Comparison of ENCODE assay signal across 8 cellular contexts in the genomic region with DNA sequence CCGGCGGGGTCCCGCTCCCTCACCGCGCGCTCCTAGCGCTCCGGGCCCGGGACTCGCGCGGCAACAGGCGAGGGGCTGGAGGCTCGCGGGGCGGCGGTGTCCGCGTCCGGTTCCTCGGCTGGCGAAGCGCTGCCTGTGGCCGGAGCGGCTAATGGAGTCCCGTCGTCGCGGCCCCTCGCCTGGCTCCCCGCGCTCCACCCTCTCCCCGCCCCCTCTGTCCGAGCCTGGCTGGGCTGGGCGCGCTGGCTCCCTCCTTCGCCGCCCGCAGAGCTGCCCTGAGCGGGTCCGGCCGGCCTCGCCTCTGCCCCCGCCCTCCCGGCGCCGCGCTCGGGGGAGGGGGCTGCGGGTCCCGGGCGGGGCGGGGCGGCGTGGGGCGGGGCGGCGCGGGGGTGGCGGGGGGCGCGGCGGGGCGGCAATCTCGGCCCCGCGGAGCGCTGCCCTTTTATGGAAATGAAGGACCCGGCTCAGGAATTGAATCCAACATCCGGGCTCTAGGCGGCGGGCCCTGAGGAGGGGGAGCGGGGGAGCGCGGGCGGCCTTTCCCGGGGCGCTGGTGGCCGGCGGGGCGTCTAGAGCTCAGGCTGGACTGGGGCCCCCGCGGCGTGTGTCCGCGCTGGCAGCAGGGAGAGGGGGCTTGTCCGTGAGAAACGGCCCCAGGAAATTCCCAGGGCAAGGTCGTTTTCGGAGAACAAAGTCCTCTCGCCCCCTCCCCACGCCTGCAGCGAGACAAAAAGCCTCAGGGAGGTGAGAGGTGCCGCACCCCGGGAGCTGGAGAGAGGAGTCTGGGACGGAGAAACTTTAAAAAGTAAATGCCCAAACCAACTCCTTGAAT. TPM values are rescaled to one million over a fixed set of nuclear protein-coding genes. Genes with fewer than 3 reads are reported as not detected.
A peak's percentile ranks its signal among the peaks of the same experiment; 100 is the strongest.
DNase-seq lines count a peak whose midpoint lies in the region; ATAC-seq and TF ChIP-seq lines count a peak whose summit lies in the region.

A gene with protein sequence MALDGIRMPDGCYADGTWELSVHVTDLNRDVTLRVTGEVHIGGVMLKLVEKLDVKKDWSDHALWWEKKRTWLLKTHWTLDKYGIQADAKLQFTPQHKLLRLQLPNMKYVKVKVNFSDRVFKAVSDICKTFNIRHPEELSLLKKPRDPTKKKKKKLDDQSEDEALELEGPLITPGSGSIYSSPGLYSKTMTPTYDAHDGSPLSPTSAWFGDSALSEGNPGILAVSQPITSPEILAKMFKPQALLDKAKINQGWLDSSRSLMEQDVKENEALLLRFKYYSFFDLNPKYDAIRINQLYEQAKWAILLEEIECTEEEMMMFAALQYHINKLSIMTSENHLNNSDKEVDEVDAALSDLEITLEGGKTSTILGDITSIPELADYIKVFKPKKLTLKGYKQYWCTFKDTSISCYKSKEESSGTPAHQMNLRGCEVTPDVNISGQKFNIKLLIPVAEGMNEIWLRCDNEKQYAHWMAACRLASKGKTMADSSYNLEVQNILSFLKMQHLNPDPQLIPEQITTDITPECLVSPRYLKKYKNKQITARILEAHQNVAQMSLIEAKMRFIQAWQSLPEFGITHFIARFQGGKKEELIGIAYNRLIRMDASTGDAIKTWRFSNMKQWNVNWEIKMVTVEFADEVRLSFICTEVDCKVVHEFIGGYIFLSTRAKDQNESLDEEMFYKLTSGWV (minus strand): TSS at position 153 of the 832 bp plus-strand sequence. CDS start 482 bp downstream, outside the sequence.

- H3F3A ChIP-seq in SK-N-SH (replicated peaks; ENCODE audit: insufficient read depth), result peaks cover 3% of the 10 kb centered on the region

- H3K27ac ChIP-seq in SK-N-SH (ENCODE audit: low read depth in 2 of 2, low read length in 1 of 2), result peak within 1 kb of the TSS; percentile 95 to 98
- H3K27ac ChIP-seq in iPS-20b (ENCODE audit: low read length), result peak within 1 kb of the TSS; percentile 77

- H3K4me2 ChIP-seq in SK-N-SH, result peak within 1 kb of the TSS; percentile 89

- POLR2A ChIA-PET in SK-N-SH (lab: Yijun Ruan, JAX), result interaction anchor here (0.7 to 1.9 kb wide), 7 partner anchors 31 to 201 kb away, joined by 3 to 8 read pairs (median 4); a partner anchor contains a TSS

- H4K20me1 ChIP-seq in SK-N-SH (ENCODE audit: insufficient read depth), result peaks cover 40% of the 10 kb centered on the region

- H3K4me1 ChIP-seq in SK-N-SH (ENCODE audit: control insufficient read depth in 1 of 2, insufficient read depth in 2 of 2, low read depth in 1 of 2, low read length in 1 of 2) (peaks cover 8 to 22% of the 10 kb centered on the region in 2 experiments), iPS-20b (ENCODE audit: insufficient read depth, low read length) (peaks cover 43% of the 10 kb centered on the region)

- no peak for TF ChIP-seq RAD21 in SK-N-SH (IDR thresholded peaks at IDR 0.05; ENCODE audit: low read length)

- H3K36me3 ChIP-seq in SK-N-SH (replicated peaks in 1 of 2; ENCODE audit: control insufficient read depth in 1 of 2, insufficient read depth in 2 of 2, low read length in 1 of 2) (peaks cover 0 to 15% of the 10 kb centered on the region in 2 experiments), iPS-20b (ENCODE audit: insufficient read depth, low read depth, low read length) (peaks cover 20% of the 10 kb centered on the region)

- H3K79me2 ChIP-seq in SK-N-SH (ENCODE audit: insufficient read depth), result peaks cover 58% of the 10 kb centered on the region

- no peaks in the 10 kb centered on the region for H3K9me2 ChIP-seq in SK-N-SH

- TF ChIP-seq CTCF in AG10803 (conservative IDR thresholded peaks at IDR 0.05; ENCODE audit: low read length) (no peak), SK-N-SH (IDR thresholded peaks at IDR 0.05) (no peak)

- H3K9me3 ChIP-seq in SK-N-SH (no peaks in the 10 kb centered on the region), iPS-20b (ENCODE audit: insufficient read depth, low read depth, low read length) (no peaks in the 10 kb centered on the region)

- H3K4me3 ChIP-seq in AG10803 (ENCODE audit: low read length), result peak within 1 kb of the TSS; percentile 98
- H3K4me3 ChIP-seq in SK-N-SH (ENCODE audit: low read depth in 2 of 2, low read length in 1 of 2), result peak within 1 kb of the TSS; percentile 95 to 96
- H3K4me3 ChIP-seq in iPS-20b (ENCODE audit: low read length), result peak within 1 kb of the TSS; percentile 99

- peak within 1 kb of the TSS; percentile 81 for H2AFZ ChIP-seq in SK-N-SH (ENCODE audit: low read depth)

- H3K9ac ChIP-seq in SK-N-SH (peak within 1 kb of the TSS; percentile 95), iPS-20b (ENCODE audit: low read depth, low read length) (peak within 1 kb of the TSS; percentile 94)

- CTCF ChIA-PET in SK-N-SH (lab: Yijun Ruan, JAX), result interaction anchor here (0.7 to 2.7 kb wide), 7 partner anchors 11 to 221 kb away, joined by 3 to 27 read pairs (median 6); a partner anchor contains a TSS

- ATAC-seq in GM19023 (IDR thresholded peaks at IDR 0.05; ENCODE audit: unreplicated experiment) (peak; percentile 60), sciatic nerve (peak; percentile 93), GM19455 (IDR thresholded peaks at IDR 0.05; ENCODE audit: unreplicated experiment) (no peak)

- DNase-seq in AG10803 (ENCODE audit: low read depth), result peak; percentile 84
- peak; percentile 83 for DNase-seq in LoVo (ENCODE audit: low spot score)
- peak; percentile 98 for DNase-seq in SK-N-SH
- peak; percentile 15 for DNase-seq in central memory CD4-positive, alpha-beta T cell
- DNase-seq in sciatic nerve (ENCODE audit: low spot score), result peak; percentile 92

- TF ChIP-seq EP300 in SK-N-SH (IDR thresholded peaks at IDR 0.05; ENCODE audit: borderline replicate concordance in 1 of 2, low read depth in 1 of 2, low read length in 1 of 2), result 0 out of 4 replicates have a peak, but pooled peaks of 1 of the 2 experiments have one; percentile 26

- intact Hi-C loops in sciatic nerve (cut with DNase I), result no loop called here

- H3K27me3 ChIP-seq in SK-N-SH (ENCODE audit: insufficient read depth), result no peaks in the 10 kb centered on the region
- H3K27me3 ChIP-seq in iPS-20b (ENCODE audit: insufficient read depth, low read length), result no peaks in the 10 kb centered on the region

- 0% methylated on average over 9 of the region's 96 CpGs for WGBS in SK-N-SH (ENCODE audit: low lambda C conversion rate)

TF ChIP-seq in SK-N-SH, 30 proteins besides CTCF, POLR2A, EP300 and RAD21:
- peak; percentile 21 for TF ChIP-seq POLR2AphosphoS5 (IDR thresholded peaks at IDR 0.05; ENCODE audit: low read depth, low read length)
- no peak for TF ChIP-seq RCOR1 (IDR thresholded peaks at IDR 0.05; ENCODE audit: low read length)
- peak; percentile 68 for TF ChIP-seq TAF1 (IDR thresholded peaks at IDR 0.05; ENCODE audit: borderline replicate concordance, low read depth, low read length)
- TF ChIP-seq MEF2A (IDR thresholded peaks at IDR 0.05; ENCODE audit: borderline replicate concordance, low read depth), result no peak
- TF ChIP-seq, protein P1, sequence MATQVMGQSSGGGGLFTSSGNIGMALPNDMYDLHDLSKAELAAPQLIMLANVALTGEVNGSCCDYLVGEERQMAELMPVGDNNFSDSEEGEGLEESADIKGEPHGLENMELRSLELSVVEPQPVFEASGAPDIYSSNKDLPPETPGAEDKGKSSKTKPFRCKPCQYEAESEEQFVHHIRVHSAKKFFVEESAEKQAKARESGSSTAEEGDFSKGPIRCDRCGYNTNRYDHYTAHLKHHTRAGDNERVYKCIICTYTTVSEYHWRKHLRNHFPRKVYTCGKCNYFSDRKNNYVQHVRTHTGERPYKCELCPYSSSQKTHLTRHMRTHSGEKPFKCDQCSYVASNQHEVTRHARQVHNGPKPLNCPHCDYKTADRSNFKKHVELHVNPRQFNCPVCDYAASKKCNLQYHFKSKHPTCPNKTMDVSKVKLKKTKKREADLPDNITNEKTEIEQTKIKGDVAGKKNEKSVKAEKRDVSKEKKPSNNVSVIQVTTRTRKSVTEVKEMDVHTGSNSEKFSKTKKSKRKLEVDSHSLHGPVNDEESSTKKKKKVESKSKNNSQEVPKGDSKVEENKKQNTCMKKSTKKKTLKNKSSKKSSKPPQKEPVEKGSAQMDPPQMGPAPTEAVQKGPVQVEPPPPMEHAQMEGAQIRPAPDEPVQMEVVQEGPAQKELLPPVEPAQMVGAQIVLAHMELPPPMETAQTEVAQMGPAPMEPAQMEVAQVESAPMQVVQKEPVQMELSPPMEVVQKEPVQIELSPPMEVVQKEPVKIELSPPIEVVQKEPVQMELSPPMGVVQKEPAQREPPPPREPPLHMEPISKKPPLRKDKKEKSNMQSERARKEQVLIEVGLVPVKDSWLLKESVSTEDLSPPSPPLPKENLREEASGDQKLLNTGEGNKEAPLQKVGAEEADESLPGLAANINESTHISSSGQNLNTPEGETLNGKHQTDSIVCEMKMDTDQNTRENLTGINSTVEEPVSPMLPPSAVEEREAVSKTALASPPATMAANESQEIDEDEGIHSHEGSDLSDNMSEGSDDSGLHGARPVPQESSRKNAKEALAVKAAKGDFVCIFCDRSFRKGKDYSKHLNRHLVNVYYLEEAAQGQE (IDR thresholded peaks at IDR 0.05; ENCODE audit: low read depth, low read length), result no peak
- TF ChIP-seq MXI1 (IDR thresholded peaks at IDR 0.05; ENCODE audit: low read depth, low read length), result no peak
- TF ChIP-seq, protein P2, sequence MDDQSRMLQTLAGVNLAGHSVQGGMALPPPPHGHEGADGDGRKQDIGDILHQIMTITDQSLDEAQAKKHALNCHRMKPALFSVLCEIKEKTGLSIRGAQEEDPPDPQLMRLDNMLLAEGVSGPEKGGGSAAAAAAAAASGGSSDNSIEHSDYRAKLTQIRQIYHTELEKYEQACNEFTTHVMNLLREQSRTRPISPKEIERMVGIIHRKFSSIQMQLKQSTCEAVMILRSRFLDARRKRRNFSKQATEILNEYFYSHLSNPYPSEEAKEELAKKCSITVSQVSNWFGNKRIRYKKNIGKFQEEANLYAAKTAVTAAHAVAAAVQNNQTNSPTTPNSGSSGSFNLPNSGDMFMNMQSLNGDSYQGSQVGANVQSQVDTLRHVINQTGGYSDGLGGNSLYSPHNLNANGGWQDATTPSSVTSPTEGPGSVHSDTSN (IDR thresholded peaks at IDR 0.05), result peak; percentile 2; the same call in 1 of the 2 replicates
- no peak; the same call in 1 of the 2 replicates for TF ChIP-seq GABPA (IDR thresholded peaks at IDR 0.05; ENCODE audit: low read depth)
- no peak for TF ChIP-seq FOXM1 (IDR thresholded peaks at IDR 0.05; ENCODE audit: low read depth)
- TF ChIP-seq, protein P3, sequence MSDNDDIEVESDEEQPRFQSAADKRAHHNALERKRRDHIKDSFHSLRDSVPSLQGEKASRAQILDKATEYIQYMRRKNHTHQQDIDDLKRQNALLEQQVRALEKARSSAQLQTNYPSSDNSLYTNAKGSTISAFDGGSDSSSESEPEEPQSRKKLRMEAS (IDR thresholded peaks at IDR 0.05; ENCODE audit: low read depth), result 0 out of 2 replicates have a peak, but pooled peaks have one; percentile 29
TF ChIP-seq in SK-N-SH: peak in this region for 4.

RNA-seq across cellular contexts. Expression of the gene that starts here (rescaled TPM):
- polyA plus RNA-seq in SK-N-SH (2012; rRNA removed), result 40.1 and 54.5 TPM in 2 replicates
- 55.0 and 64.1 TPM in 2 replicates for polyA plus RNA-seq in SK-N-SH (2012; cell fraction: cytosol; rRNA removed)
- 45.4 and 71.7 TPM in 2 replicates for polyA plus RNA-seq in SK-N-SH (2012; cell fraction: nucleus; rRNA removed)
- total RNA-seq in sciatic nerve, result 210 TPM

Comparison
In these comparisons a context has a peak if more than half of its experiments do, and no peak if none do; other contexts are left out.
1. DNase-seq: peak in every context shown above with its lines; median percentile 98 in SK-N-SH; 92 in sciatic nerve; 84 in AG10803; 83 in LoVo; 15 in central memory CD4-positive, alpha-beta T cell.